ENCODE assay signal across 9 cellular contexts in genomic region chr5:90096415-90097081, GRCh38.
DNase-seq lines count a peak whose midpoint lies in the region; ATAC-seq and TF ChIP-seq lines count a peak whose summit lies in the region.
"Had no signal": no experiment of that assay in that cellular context is flagged by ENCODE, and none has a peak within 500 bp of the region (broad histone marks: within the 10 kb centered on the region; RNA-seq: fewer than 3 reads in every experiment).

No MANE protein-coding gene starts in this region.

- H3K4me1 ChIP-seq in RWPE2 (ENCODE audit: insufficient read depth, poor library complexity, severe bottlenecking), result peaks cover 40% of the 10 kb centered on the region
- H3K4me1 ChIP-seq in body of pancreas, result no peaks in the 10 kb centered on the region
- no peaks in the 10 kb centered on the region for H3K4me1 ChIP-seq in prostate gland (replicated peaks)

- peaks cover 2% of the 10 kb centered on the region for H3K9me3 ChIP-seq in RWPE2 (ENCODE audit: severe bottlenecking)
- no peaks in the 10 kb centered on the region for H3K9me3 ChIP-seq in body of pancreas
- no peaks in the 10 kb centered on the region for H3K9me3 ChIP-seq in prostate gland

- H3K9me3 Mint-ChIP-seq in activated naive CD4-positive, alpha-beta T cell treated with anti-CD3 and anti-CD28 coated beads, Interleukin-2, amount 50 U/mL, for 72 hours, result peaks cover 0 to 3% of the 10 kb centered on the region in 2 donors

- no peak overlapping the region for H3K4me3 ChIP-seq in RWPE2 (ENCODE audit: severe bottlenecking)
- no peak overlapping the region for H3K4me3 ChIP-seq in fibroblast of mammary gland (ENCODE audit: control insufficient read depth, low read depth, low read length)
- H3K4me3 ChIP-seq in body of pancreas, result no peak overlapping the region
- no peak overlapping the region for H3K4me3 ChIP-seq in prostate gland

- H3K27ac Mint-ChIP-seq in activated naive CD4-positive, alpha-beta T cell treated with anti-CD3 and anti-CD28 coated beads, Interleukin-2, amount 50 U/mL, for 72 hours, result no peak overlapping the region

- no peaks in the 10 kb centered on the region for H3K27me3 ChIP-seq in RWPE2 (ENCODE audit: insufficient read depth, poor library complexity, severe bottlenecking)
- no peaks in the 10 kb centered on the region for H3K27me3 ChIP-seq in body of pancreas
- H3K27me3 ChIP-seq in prostate gland (replicated peaks; ENCODE audit: insufficient read depth), result no peaks in the 10 kb centered on the region

- no peaks in the 10 kb centered on the region for H3K36me3 ChIP-seq in RWPE2 (ENCODE audit: low read depth)
- H3K36me3 ChIP-seq in body of pancreas (replicated peaks in 1 of 2; ENCODE audit: insufficient read depth in 1 of 2, low read depth in 2 of 2), result no peaks in the 10 kb centered on the region
- H3K36me3 ChIP-seq in prostate gland, result no peaks in the 10 kb centered on the region

- intact Hi-C loops in Right ventricle myocardium inferior (cut with DNase I) (loop anchor here (5.0 kb wide), 1 partner anchor 369 kb away; no protein-coding TSS in a partner anchor), left ventricle myocardium superior (cut with micrococcal nuclease) (no loop called here), body of pancreas (cut with DNase I) (no loop called here), prostate gland (cut with DNase I) (no loop called here)

- no peak for TF ChIP-seq POLR2A in body of pancreas (IDR thresholded peaks at IDR 0.05)
- no peak for TF ChIP-seq POLR2A in prostate gland (IDR thresholded peaks at IDR 0.05)

- peak; percentile 59 for DNase-seq in Right ventricle myocardium inferior (ENCODE audit: missing footprints)
- no peak for DNase-seq in left ventricle myocardium superior
- peak; percentile 93 for DNase-seq in RWPE2 (ENCODE audit: low spot score)
- DNase-seq in fibroblast of mammary gland (ENCODE audit: low read depth), result peak; percentile 69
- peak; percentile 17 for DNase-seq in smooth muscle cell of the brain vasculature (ENCODE audit: low read depth, low spot score)
- DNase-seq in body of pancreas, result no peak
- DNase-seq in activated naive CD4-positive, alpha-beta T cell treated with anti-CD3 and anti-CD28 coated beads, Interleukin-2, amount 50 U/mL, for 72 hours (ENCODE audit: low spot score in 2 of 2), result no peak
- DNase-seq in prostate gland (ENCODE audit: low spot score), result no peak
- DNase-seq: NCI-H526 had no signal

- no peaks in the 10 kb centered on the region for H3K36me3 Mint-ChIP-seq in activated naive CD4-positive, alpha-beta T cell treated with anti-CD3 and anti-CD28 coated beads, Interleukin-2, amount 50 U/mL, for 72 hours

- WGBS in body of pancreas, 2 donors, result 80 to 83% methylated on average over 6 of the region's 6 CpGs
- 94% methylated on average over 6 of the region's 6 CpGs for WGBS in prostate gland

- peak overlapping the region; percentile 71 for H3K27ac ChIP-seq in RWPE2 (ENCODE audit: poor library complexity, severe bottlenecking)
- no peak overlapping the region for H3K27ac ChIP-seq in body of pancreas
- no peak overlapping the region for H3K27ac ChIP-seq in prostate gland

- no peak for TF ChIP-seq CTCF in RWPE2 (IDR thresholded peaks at IDR 0.05; ENCODE audit: poor library complexity, severe bottlenecking)
- TF ChIP-seq CTCF in fibroblast of mammary gland (conservative IDR thresholded peaks at IDR 0.05; ENCODE audit: control insufficient read depth, insufficient read depth, low read depth, low read length), result no peak
- no peak for TF ChIP-seq CTCF in body of pancreas (IDR thresholded peaks at IDR 0.05)
- no peak for TF ChIP-seq CTCF in prostate gland (IDR thresholded peaks at IDR 0.05)

- ATAC-seq in Right ventricle myocardium inferior (no peak), left ventricle myocardium superior (no peak), RWPE2 (ENCODE audit: low read depth) (peak; percentile 93), body of pancreas (no peak)
- ATAC-seq in activated naive CD4-positive, alpha-beta T cell treated with anti-CD3 and anti-CD28 coated beads, Interleukin-2, amount 50 U/mL, for 72 hours, result no peak

Comparison
In these comparisons a context has a peak if more than half of its experiments do, and no peak if none do; other contexts are left out.
1. DNase-seq: peak in Right ventricle myocardium inferior (single experiment), RWPE2 (single experiment), fibroblast of mammary gland (single experiment) and smooth muscle cell of the brain vasculature (single experiment); none in left ventricle myocardium superior (single experiment), body of pancreas (0 of 4), activated naive CD4-positive, alpha-beta T cell treated with anti-CD3 and anti-CD28 coated beads, Interleukin-2, amount 50 U/mL, for 72 hours (0 of 2) and prostate gland (single experiment).